ENCODE assay signal across 11 cellular contexts in genomic region chr2:70888925-70889715, GRCh38. TPM values are rescaled to one million over a fixed set of nuclear protein-coding genes. Genes with fewer than 3 reads are reported as not detected.
DNase-seq lines count a peak whose midpoint lies in the region; ATAC-seq and TF ChIP-seq lines count a peak whose summit lies in the region.
"Had no signal": no experiment of that assay in that cellular context is flagged by ENCODE, and none has a peak within 500 bp of the region (broad histone marks: within the 10 kb centered on the region; RNA-seq: fewer than 3 reads in every experiment).

No MANE protein-coding gene starts in this region.

- H2AFZ ChIP-seq in fibroblast of lung (ENCODE audit: low read length), result no peak overlapping the region

- ATAC-seq in CD4-positive, alpha-beta T cell (ENCODE audit: poor library complexity), result no peak
- ATAC-seq in HG02870 (IDR thresholded peaks at IDR 0.05; ENCODE audit: unreplicated experiment), result no peak
- ATAC-seq in HG03565 (IDR thresholded peaks at IDR 0.05; ENCODE audit: unreplicated experiment), result no peak

- H3K9me3 Mint-ChIP-seq in CD4-positive, alpha-beta T cell, result no peaks in the 10 kb centered on the region
- H3K9me3 Mint-ChIP-seq in nephron, result peaks cover 8% of the 10 kb centered on the region

- intact Hi-C loops in CD4-positive, alpha-beta T cell (cut with DNase I, micrococcal nuclease), result no loop called here

- H3K9me3 ChIP-seq in CD4-positive, alpha-beta T cell (ENCODE audit: control insufficient read depth, low read length), result no peaks in the 10 kb centered on the region
- H3K9me3 ChIP-seq in NT2/D1 (ENCODE audit: insufficient read depth, low read length) (no peaks in the 10 kb centered on the region), fibroblast of lung (ENCODE audit: control insufficient read depth, insufficient read depth, low read depth, low read length) (no peaks in the 10 kb centered on the region)

- peaks cover 25% of the 10 kb centered on the region for H3K4me1 Mint-ChIP-seq in CD4-positive, alpha-beta T cell (ENCODE audit: low read depth)
- H3K4me1 Mint-ChIP-seq in nephron, result peaks cover 35% of the 10 kb centered on the region

- H3K9ac ChIP-seq in NT2/D1 (ENCODE audit: insufficient read length, low read depth) (peak overlapping the region; percentile 56), fibroblast of lung (ENCODE audit: insufficient read depth, low read length) (no peak overlapping the region)

- H3K27ac ChIP-seq in CD4-positive, alpha-beta T cell (ENCODE audit: low read depth, low read length), result no peak overlapping the region
- H3K27ac ChIP-seq in fibroblast of lung (ENCODE audit: insufficient read depth, low read length), result no peak overlapping the region

- H4K20me1 ChIP-seq in fibroblast of lung (ENCODE audit: control insufficient read depth, extremely low read depth, insufficient read depth, low read length), result no peaks in the 10 kb centered on the region

- peaks cover 85% of the 10 kb centered on the region for H3K27me3 Mint-ChIP-seq in CD4-positive, alpha-beta T cell
- H3K27me3 Mint-ChIP-seq in nephron (ENCODE audit: low read depth), result peaks cover 100% of the 10 kb centered on the region

- H3K4me3 Mint-ChIP-seq in CD4-positive, alpha-beta T cell, result peak overlapping the region; percentile 85
- H3K4me3 Mint-ChIP-seq in nephron, result peak overlapping the region; percentile 50 to 78 (median 55)

- H3K27me3 ChIP-seq in CD4-positive, alpha-beta T cell (ENCODE audit: control insufficient read depth, insufficient read depth, low read length), result peaks cover 99% of the 10 kb centered on the region
- H3K27me3 ChIP-seq in NT2/D1 (ENCODE audit: insufficient read depth, insufficient read length), result peaks cover 100% of the 10 kb centered on the region
- peaks cover 65% of the 10 kb centered on the region for H3K27me3 ChIP-seq in fibroblast of lung (ENCODE audit: control insufficient read depth, insufficient read depth, low read length)

- no peak for TF ChIP-seq CTCF in CD4-positive, alpha-beta T cell (IDR thresholded peaks at IDR 0.05)
- TF ChIP-seq CTCF in fibroblast of lung (conservative IDR thresholded peaks at IDR 0.05 in 1 of 2, IDR thresholded peaks at IDR 0.05 in 1 of 2; ENCODE audit: low read depth in 1 of 2, low read length in 2 of 2), result no peak
- no peak for TF ChIP-seq CTCF in nephron (IDR thresholded peaks at IDR 0.05; ENCODE audit: unreplicated experiment in 3 of 3)

- CTCF ChIA-PET in CD4-positive, alpha-beta T cell (lab: Charles Lee), result no interaction called here

- H3K4me3 ChIP-seq in NT2/D1 (ENCODE audit: insufficient read length, low read depth) (peak overlapping the region; percentile 22), fibroblast of lung (replicated peaks in 1 of 4; ENCODE audit: control extremely low read depth in 1 of 4, insufficient read depth in 1 of 4, low read depth in 3 of 4, low read length in 4 of 4) (no peak overlapping the region)

- POLR2A ChIA-PET in CD4-positive, alpha-beta T cell (lab: Charles Lee), result no interaction called here

- no peaks in the 10 kb centered on the region for H3K79me2 ChIP-seq in fibroblast of lung (ENCODE audit: control insufficient read depth, insufficient read depth, low read length)

- H3K4me1 ChIP-seq in NT2/D1 (ENCODE audit: insufficient read depth, insufficient read length) (no peaks in the 10 kb centered on the region), fibroblast of lung (ENCODE audit: control insufficient read depth, extremely low read depth, insufficient read depth, low read length) (no peaks in the 10 kb centered on the region)

- H3K36me3 ChIP-seq in NT2/D1 (ENCODE audit: insufficient read depth, insufficient read length, low read length) (no peaks in the 10 kb centered on the region), fibroblast of lung (ENCODE audit: control insufficient read depth, insufficient read depth, low read length) (no peaks in the 10 kb centered on the region)

- in situ Hi-C loops in G401 (cut with HindIII; ENCODE audit: low sequenced_read_pairs), result no loop called here

- H3K4me2 ChIP-seq in fibroblast of lung (ENCODE audit: extremely low read depth, insufficient read depth, low read length), result peak overlapping the region; percentile 37

- H3K36me3 Mint-ChIP-seq in CD4-positive, alpha-beta T cell (ENCODE audit: low read depth), result no peaks in the 10 kb centered on the region
- no peaks in the 10 kb centered on the region for H3K36me3 Mint-ChIP-seq in nephron (ENCODE audit: low read depth)

- DNase-seq in CD4-positive, alpha-beta T cell, result no peak
- DNase-seq in NT2/D1 (ENCODE audit: low read depth, low spot score) (no peak), fibroblast of lung (ENCODE audit: low read depth in 2 of 2) (no peak), NCI-H187 treated with DMSO at 0.1 percent for 48 hours (lab: John Stamatoyannopoulos, UW) (no peak), G401 (ENCODE audit: low spot score) (no peak)
- DNase-seq: COR-L47; MV-4-11; stimulated activated CD4-positive, alpha-beta T cell treated with anti-CD3 and anti-CD28 coated beads, Interleukin-12 subunit alpha, Interleukin-12 subunit beta, amount 100 ng/mL, for 4 hours had no signal

- no peak overlapping the region for H3K27ac Mint-ChIP-seq in CD4-positive, alpha-beta T cell
- no peak overlapping the region for H3K27ac Mint-ChIP-seq in nephron

RNA-seq across cellular contexts. Expression of gene VAX2, which starts 11.3 kb away (rescaled TPM):
- total RNA-seq in CD4-positive, alpha-beta T cell, result not detected
- total RNA-seq in fibroblast of lung, result 1.8 and 2.0 TPM in 2 replicates
- polyA plus RNA-seq in fibroblast of lung, result 0.85 and 0.94 TPM in 2 replicates
- 2.1 and 2.8 TPM in 2 replicates for polyA plus RNA-seq in fibroblast of lung (2012)
- polyA minus RNA-seq in fibroblast of lung (ENCODE audit: low replicate concordance), result 0.48 and 0.75 TPM in 2 replicates
- 6.1 and 8.1 TPM in 2 replicates for total RNA-seq in G401 (2014; rRNA removed; shearing (Covaris generic))

RNA-seq across cellular contexts. Expression of gene ATP6V1B1, which starts 46.6 kb away (rescaled TPM):
- total RNA-seq in CD4-positive, alpha-beta T cell, result not detected
- 0.77 and 2.1 TPM in 2 replicates for total RNA-seq in fibroblast of lung
- polyA plus RNA-seq in fibroblast of lung, result 0.85 and 1.0 TPM in 2 replicates
- 0.44 and 0.55 TPM in 2 replicates for polyA plus RNA-seq in fibroblast of lung (2012)
- 4.4 TPM in 1 of 2 replicates, not detected in the other for polyA minus RNA-seq in fibroblast of lung (ENCODE audit: low replicate concordance)
- 1.1 TPM in 1 of 2 replicates, not detected in the other for total RNA-seq in G401 (2014; rRNA removed; shearing (Covaris generic))

RNA-seq across cellular contexts. Expression of gene CD207, which starts 53.5 kb away (rescaled TPM):
- total RNA-seq in CD4-positive, alpha-beta T cell, result under 1 TPM in 1 of 2 experiments, not detected in 1; 0.25 TPM
- not detected in 2 replicates for total RNA-seq in fibroblast of lung
- polyA plus RNA-seq in fibroblast of lung, result 0.03 TPM in 1 of 2 replicates, not detected in the other
- not detected in 2 replicates for polyA plus RNA-seq in fibroblast of lung (2012)
- not detected in 2 replicates for polyA minus RNA-seq in fibroblast of lung (ENCODE audit: low replicate concordance)
- 0.10 and 0.37 TPM in 2 replicates for total RNA-seq in G401 (2014; rRNA removed; shearing (Covaris generic))
